9 cellular contexts compared by ENCODE assay signal in genomic region chr9:131349522-131349880, GRCh38. TPM values are rescaled to one million over a fixed set of nuclear protein-coding genes. Genes with fewer than 3 reads are reported as not detected.
DNase-seq lines count a peak whose midpoint lies in the region; ATAC-seq and TF ChIP-seq lines count a peak whose summit lies in the region.
"Had no signal": no experiment of that assay in that cellular context is flagged by ENCODE, and none has a peak within 500 bp of the region (broad histone marks: within the 10 kb centered on the region; RNA-seq: fewer than 3 reads in every experiment).

No MANE protein-coding gene starts in this region.

- peak overlapping the region; percentile 30 for H3K4me3 Mint-ChIP-seq in activated CD8-positive, alpha-beta T cell treated with anti-CD3 and anti-CD28 coated beads, Interleukin-2, amount 10 ng/mL, durations not matched to agents 7 days and 5 days
- no peak overlapping the region for H3K4me3 Mint-ChIP-seq in activated CD8-positive, alpha-beta T cell treated with anti-CD3 and anti-CD28 coated beads for 36 hours
- no peak overlapping the region for H3K4me3 Mint-ChIP-seq in stimulated activated memory B cell treated with anti-CD40 and anti-IgM and Interleukin-4, amounts not matched to agents 10 μg/mL and 1 μg/mL and 100 μg/mL, for 72 hours

- CTCF ChIA-PET in activated CD8-positive, alpha-beta T cell treated with anti-CD3 and anti-CD28 coated beads, Interleukin-2, amount 10 ng/mL, durations not matched to agents 7 days and 5 days (lab: Charles Lee) = interaction anchor here (0.6 to 3.0 kb wide), 44 partner anchors 9 to 399 kb away, joined by 3 to 30 read pairs (median 6); partner anchors contain the start of gene RAPGEF1
- CTCF ChIA-PET in activated CD8-positive, alpha-beta T cell treated with anti-CD3 and anti-CD28 coated beads for 36 hours (lab: Charles Lee) = interaction anchor here (0.6 to 4.1 kb wide), 58 partner anchors 9 to 407 kb away, joined by 3 to 30 read pairs (median 4); partner anchors contain the start of genes NUP214 and POMT1
- CTCF ChIA-PET in RWPE1 (lab: Yijun Ruan, JAX) = interaction anchor here (0.5 to 3.2 kb wide), 37 partner anchors 12 to 1201 kb away, joined by 3 to 32 read pairs (median 4); partner anchors contain the start of gene RAPGEF1

- no peak overlapping the region for H3K27ac ChIP-seq in SK-N-MC
- H3K27ac ChIP-seq in RWPE1 = no peak overlapping the region
- H3K27ac ChIP-seq: ovary had no signal

- no peak overlapping the region for H3K27ac Mint-ChIP-seq in activated CD8-positive, alpha-beta T cell treated with anti-CD3 and anti-CD28 coated beads, Interleukin-2, amount 10 ng/mL, durations not matched to agents 7 days and 5 days
- H3K27ac Mint-ChIP-seq in activated CD8-positive, alpha-beta T cell treated with anti-CD3 and anti-CD28 coated beads for 36 hours = no peak overlapping the region
- peak overlapping the region; percentile 40 for H3K27ac Mint-ChIP-seq in stimulated activated memory B cell treated with anti-CD40 and anti-IgM and Interleukin-4, amounts not matched to agents 10 μg/mL and 1 μg/mL and 100 μg/mL, for 72 hours

- H3K36me3 Mint-ChIP-seq in activated CD8-positive, alpha-beta T cell treated with anti-CD3 and anti-CD28 coated beads, Interleukin-2, amount 10 ng/mL, durations not matched to agents 7 days and 5 days (ENCODE audit: low read depth) = peaks cover 2% of the 10 kb centered on the region
- no peaks in the 10 kb centered on the region for H3K36me3 Mint-ChIP-seq in activated CD8-positive, alpha-beta T cell treated with anti-CD3 and anti-CD28 coated beads for 36 hours (ENCODE audit: low read depth)
- H3K36me3 Mint-ChIP-seq in stimulated activated memory B cell treated with anti-CD40 and anti-IgM and Interleukin-4, amounts not matched to agents 10 μg/mL and 1 μg/mL and 100 μg/mL, for 72 hours = no peaks in the 10 kb centered on the region

- peaks cover 14% of the 10 kb centered on the region for H3K4me1 Mint-ChIP-seq in activated CD8-positive, alpha-beta T cell treated with anti-CD3 and anti-CD28 coated beads, Interleukin-2, amount 10 ng/mL, durations not matched to agents 7 days and 5 days (ENCODE audit: low read depth)
- H3K4me1 Mint-ChIP-seq in activated CD8-positive, alpha-beta T cell treated with anti-CD3 and anti-CD28 coated beads for 36 hours (ENCODE audit: low read depth) = peaks cover 7% of the 10 kb centered on the region
- H3K4me1 Mint-ChIP-seq in stimulated activated memory B cell treated with anti-CD40 and anti-IgM and Interleukin-4, amounts not matched to agents 10 μg/mL and 1 μg/mL and 100 μg/mL, for 72 hours = peaks cover 12% of the 10 kb centered on the region

- intact Hi-C loops in activated CD8-positive, alpha-beta T cell treated with anti-CD3 and anti-CD28 coated beads for 36 hours (cut with micrococcal nuclease) = no loop called here

- no peak for TF ChIP-seq CTCF in activated CD8-positive, alpha-beta T cell treated with anti-CD3 and anti-CD28 coated beads for 36 hours (IDR thresholded peaks at IDR 0.05)
- no peak for TF ChIP-seq CTCF in RWPE1 (conservative IDR thresholded peaks at IDR 0.05; ENCODE audit: low read depth)

- H3K27me3 Mint-ChIP-seq in activated CD8-positive, alpha-beta T cell treated with anti-CD3 and anti-CD28 coated beads, Interleukin-2, amount 10 ng/mL, durations not matched to agents 7 days and 5 days (ENCODE audit: low read depth) = no peaks in the 10 kb centered on the region
- no peaks in the 10 kb centered on the region for H3K27me3 Mint-ChIP-seq in activated CD8-positive, alpha-beta T cell treated with anti-CD3 and anti-CD28 coated beads for 36 hours
- H3K27me3 Mint-ChIP-seq in stimulated activated memory B cell treated with anti-CD40 and anti-IgM and Interleukin-4, amounts not matched to agents 10 μg/mL and 1 μg/mL and 100 μg/mL, for 72 hours = peaks cover 9% of the 10 kb centered on the region

- peak overlapping the region; percentile 62 for H3K4me3 ChIP-seq in SK-N-MC
- H3K4me3 ChIP-seq in iPS-18c (ENCODE audit: insufficient read depth, low read depth, low read length) = peak overlapping the region; percentile 34
- H3K4me3 ChIP-seq: ovary had no signal

- no peak for DNase-seq in activated CD8-positive, alpha-beta T cell treated with anti-CD3 and anti-CD28 coated beads, Interleukin-2, amount 10 ng/mL, durations not matched to agents 7 days and 5 days
- DNase-seq in activated CD8-positive, alpha-beta T cell treated with anti-CD3 and anti-CD28 coated beads for 36 hours = no peak
- no peak for DNase-seq in SK-N-MC (ENCODE audit: low read depth, low spot score)
- DNase-seq in RWPE1 (ENCODE audit: low spot score) = no peak
- DNase-seq in activated naive CD4-positive, alpha-beta T cell (lab: John Stamatoyannopoulos, UW) = no peak
- DNase-seq in GM19238 (ENCODE audit: insufficient read length, low spot score) = no peak

- H3K9me3 ChIP-seq in SK-N-MC (ENCODE audit: low read depth, low read length) = no peaks in the 10 kb centered on the region
- peaks cover 4% of the 10 kb centered on the region for H3K9me3 ChIP-seq in iPS-18c (ENCODE audit: control insufficient read depth, insufficient read depth, low read length)
- H3K9me3 ChIP-seq: ovary had no signal

- no peak overlapping the region for H3K9ac ChIP-seq in SK-N-MC (ENCODE audit: insufficient read length)

- H3K9me3 Mint-ChIP-seq in activated CD8-positive, alpha-beta T cell treated with anti-CD3 and anti-CD28 coated beads, Interleukin-2, amount 10 ng/mL, durations not matched to agents 7 days and 5 days (ENCODE audit: insufficient read depth) = no peaks in the 10 kb centered on the region
- no peaks in the 10 kb centered on the region for H3K9me3 Mint-ChIP-seq in activated CD8-positive, alpha-beta T cell treated with anti-CD3 and anti-CD28 coated beads for 36 hours
- no peaks in the 10 kb centered on the region for H3K9me3 Mint-ChIP-seq in stimulated activated memory B cell treated with anti-CD40 and anti-IgM and Interleukin-4, amounts not matched to agents 10 μg/mL and 1 μg/mL and 100 μg/mL, for 72 hours

- H3K36me3 ChIP-seq in SK-N-MC (ENCODE audit: insufficient read depth, low read length) = no peaks in the 10 kb centered on the region
- H3K36me3 ChIP-seq: ovary had no signal

- POLR2A ChIA-PET in activated CD8-positive, alpha-beta T cell treated with anti-CD3 and anti-CD28 coated beads, Interleukin-2, amount 10 ng/mL, durations not matched to agents 7 days and 5 days (lab: Charles Lee) = interaction anchor here (1.0 to 1.5 kb wide), 3 partner anchors 58 to 224 kb away, joined by 3 to 5 read pairs (median 4); partner anchors contain the start of gene NUP214
- POLR2A ChIA-PET in activated CD8-positive, alpha-beta T cell treated with anti-CD3 and anti-CD28 coated beads for 36 hours (lab: Charles Lee) = interaction anchor here (1.0 to 1.5 kb wide), 5 partner anchors 13 to 224 kb away, joined by 3 to 4 read pairs (median 4); partner anchors contain the start of gene NUP214
- POLR2A ChIA-PET in RWPE1 (lab: Yijun Ruan, JAX; ENCODE audit: low non-redundant PET) = interaction anchor here (1.0 kb wide), 1 partner anchor 24 kb away, joined by 3 read pairs; no protein-coding TSS in a partner anchor

- no peak for ATAC-seq in activated CD8-positive, alpha-beta T cell treated with anti-CD3 and anti-CD28 coated beads, Interleukin-2, amount 10 ng/mL, durations not matched to agents 7 days and 5 days
- no peak for ATAC-seq in activated CD8-positive, alpha-beta T cell treated with anti-CD3 and anti-CD28 coated beads for 36 hours
- ATAC-seq in stimulated activated memory B cell treated with anti-CD40 and anti-IgM and Interleukin-4, amounts not matched to agents 10 μg/mL and 1 μg/mL and 100 μg/mL, for 72 hours = no peak

RNA-seq across cellular contexts. Expression of gene PRRC2B, which starts 44.4 kb away (rescaled TPM):
- 100 to 1,000 TPM; 215 to 216 TPM for total RNA-seq in activated CD8-positive, alpha-beta T cell treated with anti-CD3 and anti-CD28 coated beads, Interleukin-2, amount 10 ng/mL, durations not matched to agents 7 days and 5 days
- total RNA-seq in activated CD8-positive, alpha-beta T cell treated with anti-CD3 and anti-CD28 coated beads for 36 hours = 100 to 1,000 TPM; 134 to 141 TPM

RNA-seq across cellular contexts. Expression of gene PLPP7, which starts 60.0 kb away (rescaled TPM):
- under 1 TPM in 1 of 2 experiments, not detected in 1; 0.21 TPM for total RNA-seq in activated CD8-positive, alpha-beta T cell treated with anti-CD3 and anti-CD28 coated beads, Interleukin-2, amount 10 ng/mL, durations not matched to agents 7 days and 5 days
- under 1 TPM in 1 of 2 experiments, not detected in 1; 0.11 TPM for total RNA-seq in activated CD8-positive, alpha-beta T cell treated with anti-CD3 and anti-CD28 coated beads for 36 hours
